In genomic region chr3:119497824-119498187, GRCh38 we compare ENCODE assay signal across 1 cellular context.
TF ChIP-seq lines count a peak whose summit lies in the region.

No MANE protein-coding gene starts in this region.

TF ChIP-seq in neural cell, 6 proteins besides CTCF, POLR2A, EP300 and RAD21 (continued from another document):
- no peak for TF ChIP-seq REST (IDR thresholded peaks at IDR 0.05; ENCODE audit: borderline replicate concordance)
TF ChIP-seq in neural cell: peak in this region for 0.
